In genomic region chr1:32811917-32812316, GRCh38 we compare ENCODE assay signal across 2 cellular contexts.
TF ChIP-seq lines count a peak whose summit lies in the region.

No MANE protein-coding gene starts in this region.

TF ChIP-seq in HCT116, 20 proteins besides CTCF, POLR2A, EP300 and RAD21:
- no peak for TF ChIP-seq YY1 (IDR thresholded peaks at IDR 0.05; ENCODE audit: extremely low read depth, insufficient replicate concordance, low read depth, low read length)
- no peak for TF ChIP-seq SIN3A (IDR thresholded peaks at IDR 0.05; ENCODE audit: low read depth)
- 0 out of 2 replicates have a peak, but pooled peaks have one; percentile 2 for TF ChIP-seq POLR2AphosphoS5 (IDR thresholded peaks at IDR 0.05; ENCODE audit: low read depth, low read length)

TF ChIP-seq in H1, 55 proteins besides CTCF, POLR2A, EP300 and RAD21:
- no peak for TF ChIP-seq ATF3 (IDR thresholded peaks at IDR 0.05; ENCODE audit: insufficient read depth, low read depth, low read length)
TF ChIP-seq in H1: peak in this region for 0.
